Comparison of ENCODE assay signal across 11 cellular contexts in the genomic region with DNA sequence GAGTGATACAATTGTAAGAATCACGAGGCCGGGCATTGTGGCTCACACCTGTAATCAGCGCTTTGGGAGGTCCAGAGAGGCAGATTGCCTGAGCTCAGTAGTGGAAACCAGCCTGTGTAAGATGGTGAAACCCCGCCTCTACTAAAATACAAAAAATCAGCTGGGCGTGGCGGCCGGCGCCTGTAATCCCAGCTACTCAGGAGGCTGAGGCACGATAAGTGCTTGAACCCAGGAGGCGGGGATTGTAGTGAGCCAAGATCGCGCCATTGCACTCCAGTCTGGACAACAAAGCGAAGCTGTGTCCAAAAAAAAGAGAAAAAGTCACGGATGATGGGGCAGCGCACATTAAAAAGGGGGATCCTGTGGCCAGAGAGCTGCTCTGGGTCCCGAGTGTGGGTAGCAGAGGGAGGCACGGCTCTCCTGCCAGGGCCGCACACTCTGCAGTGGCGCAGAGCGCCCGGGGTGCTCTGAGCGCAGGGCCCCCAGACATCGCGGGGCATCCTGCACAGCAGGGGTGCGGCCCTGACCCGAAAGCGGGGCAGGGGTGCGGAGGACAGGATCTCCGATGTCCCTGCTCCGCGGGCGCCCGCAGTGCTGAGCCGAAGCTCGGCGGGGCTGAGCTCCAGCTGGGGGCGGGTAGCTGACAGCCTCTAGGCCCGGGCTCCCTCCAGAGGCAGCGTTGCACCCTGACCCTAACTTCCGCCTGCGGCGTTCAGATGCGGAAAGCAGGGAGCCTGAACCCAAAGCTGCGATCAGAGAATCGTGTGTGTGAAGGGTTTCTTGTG. TPM values are rescaled to one million over a fixed set of nuclear protein-coding genes. Genes with fewer than 3 reads are reported as not detected.
DNase-seq lines count a peak whose midpoint lies in the region; ATAC-seq, FAIRE-seq and TF ChIP-seq lines count a peak whose summit lies in the region.
"Had no signal": no experiment of that assay in that cellular context is flagged by ENCODE, and none has a peak within 500 bp of the region (broad histone marks: within the 10 kb centered on the region; RNA-seq: fewer than 3 reads in every experiment).

No MANE protein-coding gene starts in this region.

- CTCF ChIA-PET in activated naive CD4-positive, alpha-beta T cell treated with anti-CD3 and anti-CD28 coated beads for 36 hours (lab: Charles Lee): no interaction called here
- CTCF ChIA-PET in GM12878 (lab: Yijun Ruan, JAX): interaction anchor here (1.5 kb wide), 1 partner anchor 19 kb away, joined by 4 read pairs; no protein-coding TSS in a partner anchor

- H4K20me1 ChIP-seq in GM12878 (ENCODE audit: control insufficient read depth, insufficient read depth) (no peaks in the 10 kb centered on the region), keratinocyte (ENCODE audit: control insufficient read depth, extremely low read depth, insufficient read depth, low read length) (no peaks in the 10 kb centered on the region)

- no peaks in the 10 kb centered on the region for H3K27me3 ChIP-seq in GM12878 (replicated peaks in 1 of 2; ENCODE audit: control insufficient read depth in 2 of 2, insufficient read depth in 2 of 2, low read length in 1 of 2)
- peaks cover 15% of the 10 kb centered on the region for H3K27me3 ChIP-seq in keratinocyte (ENCODE audit: control insufficient read depth, extremely low read depth, insufficient read depth, low read length)
- H3K27me3 ChIP-seq in subcutaneous abdominal adipose tissue (ENCODE audit: control insufficient read depth in 5 of 5, insufficient read depth in 4 of 5, low read length in 5 of 5): peaks cover 0 to 2% (median 0%) of the 10 kb centered on the region in 5 donors
- H3K27me3 ChIP-seq in ascending aorta: no peaks in the 10 kb centered on the region

- in situ Hi-C loops in GM12878 (cut with MboI): no loop called here

- no peaks in the 10 kb centered on the region for H3K9me3 Mint-ChIP-seq in activated naive CD4-positive, alpha-beta T cell treated with anti-CD3 and anti-CD28 coated beads for 36 hours
- H3K9me3 Mint-ChIP-seq: CD14-positive monocyte had no signal

- RAD21 ChIA-PET in GM12878 (lab: Charles Lee; ENCODE audit: unreplicated experiment): interaction anchor here (1.0 kb wide), 2 partner anchors 20 to 240 kb away, joined by 3 to 4 read pairs; no protein-coding TSS in a partner anchor

- intact Hi-C loops in activated naive CD4-positive, alpha-beta T cell treated with anti-CD3 and anti-CD28 coated beads for 36 hours (cut with micrococcal nuclease): no loop called here
- intact Hi-C loops in GM12878 (cut with micrococcal nuclease; ENCODE audit: unreplicated experiment) (no loop called here), ascending aorta (cut with DNase I) (no loop called here)

- no peaks in the 10 kb centered on the region for H3K9me1 ChIP-seq in keratinocyte (ENCODE audit: control insufficient read depth, extremely low read depth, insufficient read depth, low read length)

- no peaks in the 10 kb centered on the region for H3K4me1 ChIP-seq in GM12878 (ENCODE audit: control insufficient read depth, insufficient read depth, low read length)
- H3K4me1 ChIP-seq in keratinocyte (ENCODE audit: control insufficient read depth, extremely low read depth, insufficient read depth, low read length): no peaks in the 10 kb centered on the region
- peaks cover 0 to 12% (median 4%) of the 10 kb centered on the region in 5 donors for H3K4me1 ChIP-seq in subcutaneous abdominal adipose tissue (ENCODE audit: control insufficient read depth in 5 of 5, insufficient read depth in 5 of 5, low read length in 5 of 5)
- H3K4me1 ChIP-seq in ascending aorta: no peaks in the 10 kb centered on the region

- H3K79me2 ChIP-seq in GM12878 (ENCODE audit: control insufficient read depth, insufficient read depth, low read length) (no peaks in the 10 kb centered on the region), keratinocyte (ENCODE audit: control insufficient read depth, insufficient read depth, low read length) (no peaks in the 10 kb centered on the region)

- H3K4me3 ChIP-seq in GM12878: no peak overlapping the region
- no peak overlapping the region for H3K4me3 ChIP-seq in keratinocyte (ENCODE audit: control insufficient read depth in 2 of 3, extremely low read depth in 1 of 3, insufficient read depth in 2 of 3, low read depth in 1 of 3, low read length in 3 of 3)
- peak overlapping the region; percentile 11 to 52 (median 22) for H3K4me3 ChIP-seq in subcutaneous abdominal adipose tissue (ENCODE audit: low read depth in 1 of 5, low read length in 5 of 5)
- peak overlapping the region in 1 of 2 donors; percentile 28 for H3K4me3 ChIP-seq in ascending aorta

- TF ChIP-seq RAD21 in GM12878 (IDR thresholded peaks at IDR 0.05; ENCODE audit: insufficient read depth, low read depth, low read length): no peak

- peak; percentile 50 for DNase-seq in activated naive CD4-positive, alpha-beta T cell treated with anti-CD3 and anti-CD28 coated beads for 36 hours
- no peak for DNase-seq in activated naive CD4-positive, alpha-beta T cell treated with Interleukin-2 at 50 U/mL for 16 hours
- DNase-seq in GM12878 (ENCODE audit: low read depth, low spot score): no peak
- DNase-seq in keratinocyte (ENCODE audit: low read depth, low spot score): no peak
- no peak for DNase-seq in epidermal melanocyte (ENCODE audit: insufficient read length, low spot score)
- DNase-seq in ascending aorta (ENCODE audit: low spot score in 2 of 2): no peak
- no peak for DNase-seq in NCI-H2171 (lab: John Stamatoyannopoulos, UW)

- ATAC-seq in GM12878: peak; percentile 83

- H3K4me2 ChIP-seq in GM12878 (ENCODE audit: control insufficient read depth, insufficient read depth): 0 out of 2 replicates have a peak overlapping the region, but pooled peaks have one; percentile 17
- peak overlapping the region; percentile 6 for H3K4me2 ChIP-seq in keratinocyte (ENCODE audit: control insufficient read depth, extremely low read depth, insufficient read depth, low read depth, low read length)

- no TSS peak for BruUV-seq in GM12878 (replicated peaks; lab: Mats Ljungman, UMichigan)

- H3K27me3 Mint-ChIP-seq in activated naive CD4-positive, alpha-beta T cell treated with anti-CD3 and anti-CD28 coated beads for 36 hours (ENCODE audit: low read depth): peaks cover 3% of the 10 kb centered on the region

- TF ChIP-seq EP300 in GM12878 (IDR thresholded peaks at IDR 0.05; ENCODE audit: borderline replicate concordance in 1 of 2, control insufficient read depth in 1 of 2, low read depth in 2 of 2, low read length in 2 of 2): no peak

- SMC1A ChIA-PET in GM12878 (lab: Charles Lee; ENCODE audit: uncharacterized antibody, unreplicated experiment): no interaction called here

- no peak overlapping the region for H3K9ac ChIP-seq in GM12878 (ENCODE audit: control insufficient read depth, insufficient read depth, low read length)
- H3K9ac ChIP-seq in keratinocyte (ENCODE audit: control insufficient read depth, extremely low read depth, insufficient read depth, low read length): no peak overlapping the region
- H3K9ac ChIP-seq in subcutaneous abdominal adipose tissue (ENCODE audit: low read length in 5 of 5): no peak overlapping the region

- 50% methylated on average over 32 of the region's 45 CpGs for WGBS in GM12878 (ENCODE audit: insufficient coverage, insufficient replicate concordance, low lambda C conversion rate, missing lambda C conversion rate)

- dilution Hi-C loops in keratinocyte (cut with MboI; ENCODE audit: extremely low pct_ligation_motif_present, low sequenced_read_pairs): no loop called here

- TF ChIP-seq CTCF in GM12878 (IDR thresholded peaks at IDR 0.05 in 2 of 3, conservative IDR thresholded peaks at IDR 0.05 in 1 of 3; ENCODE audit: control insufficient read depth in 2 of 3, extremely low read depth in 1 of 3, insufficient read depth in 1 of 3, low read depth in 3 of 3, low read length in 3 of 3) (0 out of 6 replicates have a peak, but pooled peaks of 1 of the 3 experiments have one; percentile 3), keratinocyte (optimal IDR thresholded peaks at IDR 0.05 in 1 of 3, IDR thresholded peaks at IDR 0.05 in 1 of 3, conservative IDR thresholded peaks at IDR 0.05 in 1 of 3; ENCODE audit: extremely low read depth in 1 of 3, insufficient read depth in 2 of 3, low read length in 3 of 3) (peak in 1 of 3 experiments; percentile 12), ascending aorta (IDR thresholded peaks at IDR 0.05) (no peak)

- no peaks in the 10 kb centered on the region for H3K36me3 ChIP-seq in GM12878 (ENCODE audit: control insufficient read depth in 2 of 2, insufficient read depth in 2 of 2, low read length in 1 of 2)
- no peaks in the 10 kb centered on the region for H3K36me3 ChIP-seq in keratinocyte (ENCODE audit: control insufficient read depth in 2 of 2, extremely low read depth in 1 of 2, insufficient read depth in 2 of 2, low read length in 2 of 2)
- no peaks in the 10 kb centered on the region for H3K36me3 ChIP-seq in subcutaneous abdominal adipose tissue (ENCODE audit: control insufficient read depth in 5 of 5, insufficient read depth in 5 of 5, low read length in 5 of 5)
- no peaks in the 10 kb centered on the region for H3K36me3 ChIP-seq in ascending aorta
- H3K36me3 ChIP-seq: tibial nerve had no signal

- H3K9me3 ChIP-seq in GM12878 (replicated peaks; ENCODE audit: control insufficient read depth, insufficient read depth, low read length): no peaks in the 10 kb centered on the region
- no peaks in the 10 kb centered on the region for H3K9me3 ChIP-seq in keratinocyte (ENCODE audit: control insufficient read depth, low read depth, low read length)
- no peaks in the 10 kb centered on the region for H3K9me3 ChIP-seq in subcutaneous abdominal adipose tissue (ENCODE audit: control insufficient read depth in 5 of 5, low read length in 5 of 5)
- H3K9me3 ChIP-seq in ascending aorta: no peaks in the 10 kb centered on the region
- H3K9me3 ChIP-seq: tibial nerve had no signal

- POLR2A ChIA-PET in GM12878 (lab: Charles Lee): no interaction called here

- TF ChIP-seq POLR2A in GM12878 (IDR thresholded peaks at IDR 0.05; ENCODE audit: low read depth, low read length): no peak

- no peak overlapping the region for H3K27ac Mint-ChIP-seq in activated naive CD4-positive, alpha-beta T cell treated with anti-CD3 and anti-CD28 coated beads for 36 hours

- H2AFZ ChIP-seq in GM12878 (ENCODE audit: control insufficient read depth, low read depth, low read length) (no peak overlapping the region), keratinocyte (ENCODE audit: control insufficient read depth, low read length) (no peak overlapping the region)

- FAIRE-seq in GM12878 (lab: Jason Lieb, UNC) (no peak), keratinocyte (lab: Jason Lieb, UNC) (peak; percentile 67)
- FAIRE-seq: frontal cortex had no signal

- H3K27ac ChIP-seq in GM12878 (ENCODE audit: control insufficient read depth, insufficient read depth) (no peak overlapping the region), keratinocyte (ENCODE audit: control insufficient read depth, insufficient read depth, low read length) (no peak overlapping the region), subcutaneous abdominal adipose tissue (ENCODE audit: low read depth, low read length) (no peak overlapping the region), ascending aorta (no peak overlapping the region)
- H3K27ac ChIP-seq: tibial nerve had no signal

- H3K4me1 Mint-ChIP-seq in activated naive CD4-positive, alpha-beta T cell treated with anti-CD3 and anti-CD28 coated beads for 36 hours (ENCODE audit: low read depth): peaks cover 4% of the 10 kb centered on the region

- no peak overlapping the region for H3K4me3 Mint-ChIP-seq in activated naive CD4-positive, alpha-beta T cell treated with anti-CD3 and anti-CD28 coated beads for 36 hours

- H3K36me3 Mint-ChIP-seq in activated naive CD4-positive, alpha-beta T cell treated with anti-CD3 and anti-CD28 coated beads for 36 hours (ENCODE audit: low read depth): no peaks in the 10 kb centered on the region
- H3K36me3 Mint-ChIP-seq: CD14-positive monocyte had no signal

RNA-seq across cellular contexts. Expression of gene RAB6D, which starts 30.4 kb away (rescaled TPM):
- not detected for total RNA-seq in activated naive CD4-positive, alpha-beta T cell treated with anti-CD3 and anti-CD28 coated beads for 36 hours
- total RNA-seq in GM12878 (2013; cell fraction: nucleolus; rRNA removed): not detected in 2 replicates
- total RNA-seq in GM12878 (2014; rRNA removed) (not detected in 2 replicates), GM12878 (2014; rRNA removed; fragmentation: Illumina TruSeq; extraction: Trizol) (not detected in 2 replicates), GM12878 (2021) (not detected in 2 replicates), ascending aorta (not detected)
- not detected for polyA plus RNA-seq in GM12878 (2011; ENCODE audit: low read depth)
- polyA plus RNA-seq in GM12878 (2011; rRNA removed) (0.03 and 0.04 TPM in 2 replicates), GM12878 (2014; fragmentation: Illumina TruSeq; extraction: Trizol) (0.03 TPM in 1 of 2 replicates, not detected in the other), GM12878 (2014; fragmentation: Nextera tagmentation; extraction: Ambion mirVana) (not detected), GM12878 (2014; rRNA removed) (not detected in 2 replicates), GM12878 (2016; fragmentation: Nextera tagmentation; extraction: Ambion mirVana) (under 1 TPM; 0.08 to 0.11 TPM), keratinocyte (0.04 to 0.06 TPM (median 0.05 TPM) in 3 replicates)
- polyA plus RNA-seq in GM12878 (2011; cell fraction: cytosol; rRNA removed): not detected in 2 replicates
- not detected in 2 replicates for polyA plus RNA-seq in GM12878 (2011; cell fraction: nucleus; rRNA removed)
- polyA plus RNA-seq in GM12878 (2012): 0.07 TPM in 2 replicates
- polyA minus RNA-seq in GM12878 (2011; rRNA and poly(A)+ RNA removed): not detected in 2 replicates
- not detected in 2 replicates for polyA minus RNA-seq in GM12878 (2011; cell fraction: cytosol; rRNA and poly(A)+ RNA removed)
- not detected in 2 replicates for polyA minus RNA-seq in GM12878 (2011; cell fraction: nucleus; rRNA and poly(A)+ RNA removed)
- not detected for polyA plus RNA-seq in keratinocyte (2011; ENCODE audit: low read depth)
- polyA plus RNA-seq in keratinocyte (2011; cell fraction: cytosol; rRNA removed): 0.03 and 0.06 TPM in 2 replicates
- 0.06 TPM in 1 of 2 replicates, not detected in the other for polyA plus RNA-seq in keratinocyte (2011; cell fraction: nucleus; rRNA removed)
- polyA plus RNA-seq in keratinocyte (2012; ENCODE audit: low replicate concordance): 0.23 TPM in 1 of 2 replicates, not detected in the other
- polyA minus RNA-seq in keratinocyte: not detected in 3 replicates
- polyA minus RNA-seq in keratinocyte (2011; cell fraction: cytosol; rRNA and poly(A)+ RNA removed): not detected
- polyA minus RNA-seq in keratinocyte (2011; cell fraction: nucleus; rRNA and poly(A)+ RNA removed): not detected in 2 replicates
- total RNA-seq: tibial nerve had no signal
- polyA plus RNA-seq: CD14-positive monocyte had no signal

Comparison
In these comparisons a context has a peak if more than half of its experiments do, and no peak if none do; other contexts are left out.
1. H3K4me3 ChIP-seq: peak in subcutaneous abdominal adipose tissue (5 of 5); none in GM12878 (single experiment) and keratinocyte (0 of 3).